8 cellular contexts compared by ENCODE assay signal in the genomic region with DNA sequence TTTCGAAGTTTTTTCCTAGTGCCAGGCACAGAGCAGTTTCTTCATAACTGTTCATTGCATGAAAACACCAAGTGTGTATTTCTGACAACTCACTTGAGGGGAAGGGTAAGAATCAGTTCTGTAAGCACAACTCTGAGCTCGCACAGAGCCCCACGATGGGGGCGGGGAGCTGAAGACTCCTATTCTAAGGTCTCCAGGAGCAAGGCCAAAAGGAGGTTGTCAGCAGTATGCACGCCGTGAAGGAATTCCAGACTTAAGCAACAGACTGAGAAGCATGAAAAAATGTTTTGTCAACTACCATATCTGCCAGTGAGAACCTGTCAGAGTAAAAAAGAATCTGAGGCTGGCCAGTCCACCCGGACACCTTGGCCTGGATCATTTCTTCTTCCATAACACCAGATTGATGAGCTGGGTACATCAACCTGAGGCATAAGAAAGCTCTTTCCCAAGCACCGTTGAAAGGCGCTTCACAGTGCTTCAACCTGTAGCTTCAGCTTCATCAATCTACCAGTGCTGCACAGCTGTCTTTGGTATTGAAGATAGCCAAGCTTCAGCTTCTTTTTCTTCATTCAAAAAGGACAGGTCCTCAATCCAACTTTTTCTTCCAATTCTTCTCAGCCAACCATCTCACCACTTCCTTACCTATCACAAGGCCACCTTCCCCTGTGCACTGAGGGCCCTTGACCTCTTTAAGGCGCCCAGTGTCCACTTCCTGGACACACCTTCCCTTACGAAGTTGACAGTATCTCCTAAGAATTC. TPM values are rescaled to one million over a fixed set of nuclear protein-coding genes. Genes with fewer than 3 reads are reported as not detected.
A peak's percentile ranks its signal among the peaks of the same experiment; 100 is the strongest.
DNase-seq lines count a peak whose midpoint lies in the region; ATAC-seq and TF ChIP-seq lines count a peak whose summit lies in the region.

No MANE protein-coding gene starts in this region.

- H3K4me3 Mint-ChIP-seq in stimulated activated naive CD8-positive, alpha-beta T cell treated with anti-CD3 and anti-CD28 coated beads, Interleukin-15, Interleukin-2, amounts not matched to agents 100 ng/mL and 50 ng/mL, for 24 hours, result peak overlapping the region; percentile 81

- H2AFZ ChIP-seq in mesenchymal stem cell (ENCODE audit: low read depth, low read length), result no peak overlapping the region

- peak overlapping the region; percentile 69 for H3K27ac ChIP-seq in cingulate gyrus (ENCODE audit: low read depth, low read length)
- H3K27ac ChIP-seq in mesenchymal stem cell (ENCODE audit: low read length, poor library complexity, severe bottlenecking), result peak overlapping the region; percentile 94
- peak overlapping the region; percentile 93 for H3K27ac ChIP-seq in vagina

- H3K18ac ChIP-seq in mesenchymal stem cell (ENCODE audit: low read depth in 1 of 2, low read length in 2 of 2), result no peak overlapping the region

- H4K91ac ChIP-seq in mesenchymal stem cell (ENCODE audit: low read length), result no peak overlapping the region

- intact Hi-C loops in vagina (cut with DNase I), result no loop called here

- ATAC-seq in stimulated activated naive CD8-positive, alpha-beta T cell treated with anti-CD3 and anti-CD28 coated beads, Interleukin-15, Interleukin-2, amounts not matched to agents 100 U/mL and 50 U/mL, for 24 hours, result no peak

- no peak for TF ChIP-seq CTCF in vagina (IDR thresholded peaks at IDR 0.05)

- peaks cover under 1% of the 10 kb centered on the region for H3K27me3 Mint-ChIP-seq in stimulated activated naive CD8-positive, alpha-beta T cell treated with anti-CD3 and anti-CD28 coated beads, Interleukin-15, Interleukin-2, amounts not matched to agents 100 ng/mL and 50 ng/mL, for 24 hours

- H3K9me3 Mint-ChIP-seq in stimulated activated naive CD8-positive, alpha-beta T cell treated with anti-CD3 and anti-CD28 coated beads, Interleukin-15, Interleukin-2, amounts not matched to agents 100 ng/mL and 50 ng/mL, for 24 hours, result no peaks in the 10 kb centered on the region

- peak overlapping the region; percentile 8 for H3K27ac Mint-ChIP-seq in stimulated activated naive CD8-positive, alpha-beta T cell treated with anti-CD3 and anti-CD28 coated beads, Interleukin-15, Interleukin-2, amounts not matched to agents 100 ng/mL and 50 ng/mL, for 24 hours

- H3K4me3 ChIP-seq in mesenchymal stem cell (ENCODE audit: insufficient read depth in 1 of 2, low read depth in 1 of 2, low read length in 2 of 2) (peak overlapping the region in 1 of 2 experiments; percentile 81), vagina (peak overlapping the region in 1 of 2 donors; percentile 89)

- no peaks in the 10 kb centered on the region for H3K27me3 ChIP-seq in mesenchymal stem cell (ENCODE audit: control insufficient read depth in 1 of 2, insufficient read depth in 1 of 2, low read length in 2 of 2)
- H3K27me3 ChIP-seq in vagina, result no peaks in the 10 kb centered on the region

- peaks cover 29% of the 10 kb centered on the region for H3K4me1 Mint-ChIP-seq in stimulated activated naive CD8-positive, alpha-beta T cell treated with anti-CD3 and anti-CD28 coated beads, Interleukin-15, Interleukin-2, amounts not matched to agents 100 ng/mL and 50 ng/mL, for 24 hours (ENCODE audit: low read depth)

- H2AK5ac ChIP-seq in mesenchymal stem cell (ENCODE audit: low read length, severe bottlenecking), result peak overlapping the region; percentile 54

- H2BK120ac ChIP-seq in mesenchymal stem cell (ENCODE audit: low read depth, low read length), result no peak overlapping the region

- H3K4me1 ChIP-seq in mesenchymal stem cell (ENCODE audit: control insufficient read depth, insufficient read depth, low read depth, low read length) (peaks cover 11% of the 10 kb centered on the region), vagina (peaks cover 26% of the 10 kb centered on the region)

- H3K4ac ChIP-seq in mesenchymal stem cell (ENCODE audit: low read depth in 1 of 2, low read length in 2 of 2), result no peak overlapping the region

- peaks cover 9% of the 10 kb centered on the region for H3K79me1 ChIP-seq in mesenchymal stem cell (replicated peaks; ENCODE audit: low read length, poor library complexity, severe bottlenecking)

- no peak for TF ChIP-seq POLR2A in vagina (IDR thresholded peaks at IDR 0.05)

- peak overlapping the region; percentile 10 for H2BK5ac ChIP-seq in mesenchymal stem cell (ENCODE audit: low read depth, low read length, poor library complexity, severe bottlenecking)

- no peak overlapping the region for H3K23ac ChIP-seq in mesenchymal stem cell (ENCODE audit: low read length in 2 of 2)

- no peak overlapping the region for H3K14ac ChIP-seq in mesenchymal stem cell (ENCODE audit: low read length in 2 of 2)

- peaks cover 0 to 10% of the 10 kb centered on the region in 2 experiments for H3K36me3 ChIP-seq in mesenchymal stem cell (ENCODE audit: control insufficient read depth in 1 of 2, insufficient read depth in 2 of 2, low read depth in 1 of 2, low read length in 2 of 2)
- H3K36me3 ChIP-seq in vagina, result no peaks in the 10 kb centered on the region

- H2BK12ac ChIP-seq in mesenchymal stem cell (ENCODE audit: low read length in 2 of 2), result no peak overlapping the region

- WGBS in mesenchymal stem cell, result 63% methylated on average over 11 of the region's 11 CpGs

- peaks cover 10% of the 10 kb centered on the region for H3K36me3 Mint-ChIP-seq in stimulated activated naive CD8-positive, alpha-beta T cell treated with anti-CD3 and anti-CD28 coated beads, Interleukin-15, Interleukin-2, amounts not matched to agents 100 ng/mL and 50 ng/mL, for 24 hours (ENCODE audit: low read depth)

- H2BK15ac ChIP-seq in mesenchymal stem cell (ENCODE audit: low read depth, poor library complexity, severe bottlenecking), result peak overlapping the region; percentile 86

- no peak overlapping the region for H4K8ac ChIP-seq in mesenchymal stem cell (ENCODE audit: low read length)

- H3K9me3 ChIP-seq in mesenchymal stem cell (ENCODE audit: control insufficient read depth, low read length) (no peaks in the 10 kb centered on the region), vagina (no peaks in the 10 kb centered on the region)

- peak overlapping the region; percentile 88 for H3K9ac ChIP-seq in mesenchymal stem cell (ENCODE audit: low read length)

- H3K4me2 ChIP-seq in mesenchymal stem cell (ENCODE audit: low read length, poor library complexity, severe bottlenecking), result no peak overlapping the region

- no peak for DNase-seq in stimulated activated naive CD8-positive, alpha-beta T cell treated with anti-CD3 and anti-CD28 coated beads, Interleukin-15, Interleukin-2, amounts not matched to agents 100 U/mL and 50 U/mL, for 24 hours
- peak; percentile 84 for DNase-seq in mesenchymal stem cell
- no peak for DNase-seq in vagina (ENCODE audit: extremely low spot score in 2 of 2)
- no peak for DNase-seq in NCI-H1105 (lab: John Stamatoyannopoulos, UW)
- DNase-seq in NCI-H748 treated with DMSO at 0.1 percent for 48 hours (lab: John Stamatoyannopoulos, UW), result no peak
- DNase-seq in NCI-H2171 (lab: John Stamatoyannopoulos, UW), result no peak

RNA-seq across cellular contexts. Expression of a gene that starts 1.1 kb away (rescaled TPM):
- polyA plus RNA-seq in mesenchymal stem cell (2013, experiment 1 of 2), result 13.1 TPM
- polyA plus RNA-seq in mesenchymal stem cell (2013, experiment 2 of 2), result 12.7 TPM
- 18.2 TPM for total RNA-seq in vagina
